Comparison of ENCODE assay signal across 1 cellular context in genomic region chr9:15553528-15553898, GRCh38.
TF ChIP-seq lines count a peak whose summit lies in the region.

No MANE protein-coding gene starts in this region.

TF ChIP-seq in GM23338, 12 proteins besides CTCF, POLR2A, EP300 and RAD21 (continued from another document):
- TF ChIP-seq, protein P1, sequence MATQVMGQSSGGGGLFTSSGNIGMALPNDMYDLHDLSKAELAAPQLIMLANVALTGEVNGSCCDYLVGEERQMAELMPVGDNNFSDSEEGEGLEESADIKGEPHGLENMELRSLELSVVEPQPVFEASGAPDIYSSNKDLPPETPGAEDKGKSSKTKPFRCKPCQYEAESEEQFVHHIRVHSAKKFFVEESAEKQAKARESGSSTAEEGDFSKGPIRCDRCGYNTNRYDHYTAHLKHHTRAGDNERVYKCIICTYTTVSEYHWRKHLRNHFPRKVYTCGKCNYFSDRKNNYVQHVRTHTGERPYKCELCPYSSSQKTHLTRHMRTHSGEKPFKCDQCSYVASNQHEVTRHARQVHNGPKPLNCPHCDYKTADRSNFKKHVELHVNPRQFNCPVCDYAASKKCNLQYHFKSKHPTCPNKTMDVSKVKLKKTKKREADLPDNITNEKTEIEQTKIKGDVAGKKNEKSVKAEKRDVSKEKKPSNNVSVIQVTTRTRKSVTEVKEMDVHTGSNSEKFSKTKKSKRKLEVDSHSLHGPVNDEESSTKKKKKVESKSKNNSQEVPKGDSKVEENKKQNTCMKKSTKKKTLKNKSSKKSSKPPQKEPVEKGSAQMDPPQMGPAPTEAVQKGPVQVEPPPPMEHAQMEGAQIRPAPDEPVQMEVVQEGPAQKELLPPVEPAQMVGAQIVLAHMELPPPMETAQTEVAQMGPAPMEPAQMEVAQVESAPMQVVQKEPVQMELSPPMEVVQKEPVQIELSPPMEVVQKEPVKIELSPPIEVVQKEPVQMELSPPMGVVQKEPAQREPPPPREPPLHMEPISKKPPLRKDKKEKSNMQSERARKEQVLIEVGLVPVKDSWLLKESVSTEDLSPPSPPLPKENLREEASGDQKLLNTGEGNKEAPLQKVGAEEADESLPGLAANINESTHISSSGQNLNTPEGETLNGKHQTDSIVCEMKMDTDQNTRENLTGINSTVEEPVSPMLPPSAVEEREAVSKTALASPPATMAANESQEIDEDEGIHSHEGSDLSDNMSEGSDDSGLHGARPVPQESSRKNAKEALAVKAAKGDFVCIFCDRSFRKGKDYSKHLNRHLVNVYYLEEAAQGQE (IDR thresholded peaks at IDR 0.05; ENCODE audit: unreplicated experiment), result no peak
- TF ChIP-seq ZNF114 (CRISPR knock-in tag; IDR thresholded peaks at IDR 0.05), result no peak
